11 cellular contexts compared by ENCODE assay signal in the genomic region with DNA sequence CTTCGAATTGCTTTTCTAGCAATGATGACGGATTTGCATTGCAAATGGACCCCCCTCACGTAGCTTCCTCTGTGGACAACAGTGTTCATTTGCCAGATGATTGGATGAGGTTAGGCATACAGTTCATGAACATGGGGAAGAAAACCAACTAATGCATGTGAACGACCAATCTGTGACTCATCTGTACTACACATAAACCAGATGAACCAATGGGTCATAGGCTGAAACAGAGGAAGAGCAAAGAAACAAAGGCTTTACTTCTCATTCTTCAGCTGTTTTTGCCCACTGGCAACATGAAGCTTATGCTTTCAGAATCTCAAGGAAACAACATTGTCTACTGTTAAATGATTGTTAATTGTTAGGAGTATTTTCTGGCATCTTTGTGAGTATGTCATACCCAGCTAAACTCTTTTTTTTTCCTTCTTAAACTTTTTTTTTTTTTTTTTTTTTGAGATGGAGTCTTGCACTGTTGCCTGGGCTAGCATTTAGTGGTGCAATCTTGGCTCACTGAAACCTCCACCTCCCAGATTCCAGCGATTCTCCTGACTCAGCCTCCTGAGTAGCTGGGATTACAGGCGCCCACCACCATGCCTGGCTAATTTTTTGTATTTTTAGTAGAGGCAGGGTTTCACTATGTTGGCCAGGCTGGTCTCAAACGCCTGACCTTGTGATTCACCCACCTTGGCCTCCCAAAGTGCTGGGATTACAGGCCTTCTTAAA. TPM values are rescaled to one million over a fixed set of nuclear protein-coding genes. Genes with fewer than 3 reads are reported as not detected.
DNase-seq lines count a peak whose midpoint lies in the region; ATAC-seq, FAIRE-seq and TF ChIP-seq lines count a peak whose summit lies in the region.
"Had no signal": no experiment of that assay in that cellular context is flagged by ENCODE, and none has a peak within 500 bp of the region (broad histone marks: within the 10 kb centered on the region; RNA-seq: fewer than 3 reads in every experiment).

No MANE protein-coding gene starts in this region.

- intact Hi-C loops in lower leg skin (cut with DNase I; ENCODE audit: low total_unique reads): no loop called here

- H3K27me3 ChIP-seq in ACC112 (ENCODE audit: insufficient read depth, low read length): no peaks in the 10 kb centered on the region
- no peaks in the 10 kb centered on the region for H3K27me3 ChIP-seq in brain microvascular endothelial cell (replicated peaks)
- H3K27me3 ChIP-seq: BLaER1, transverse colon had no signal

- in situ Hi-C loops in brain microvascular endothelial cell (cut with HindIII; ENCODE audit: low pct_ligation_motif_present, low sequenced_read_pairs): no loop called here

- 69 to 74% methylated on average over 7 of the region's 7 CpGs for WGBS in lower leg skin, 2 donors

- peak; percentile 78 for FAIRE-seq in HTR-8/SVneo (lab: Jason Lieb, UNC)

- no peak for TF ChIP-seq POLR2A in lower leg skin (IDR thresholded peaks at IDR 0.05)

- H2AFZ ChIP-seq in ACC112 (ENCODE audit: low read length, unreplicated experiment): no peak overlapping the region

- peaks cover 8% of the 10 kb centered on the region for H3K79me2 ChIP-seq in ACC112 (ENCODE audit: control insufficient read depth, insufficient read depth, low read length, unreplicated experiment)

- H3K36me3 ChIP-seq in ACC112 (ENCODE audit: insufficient read depth, low read length) (peaks cover 10% of the 10 kb centered on the region), brain microvascular endothelial cell (replicated peaks) (no peaks in the 10 kb centered on the region)
- H3K36me3 ChIP-seq: BLaER1, transverse colon had no signal

- H3K4me1 ChIP-seq in ACC112 (ENCODE audit: control insufficient read depth, insufficient read depth, low read length, unreplicated experiment): peaks cover 98% of the 10 kb centered on the region
- H3K4me1 ChIP-seq: transverse colon had no signal

- H3K27ac ChIP-seq in ACC112 (ENCODE audit: low read depth, low read length): peak overlapping the region; percentile 99
- peak overlapping the region; percentile 61 for H3K27ac ChIP-seq in brain microvascular endothelial cell
- H3K27ac ChIP-seq: BLaER1 had no signal

- DNase-seq in HTR-8/SVneo (ENCODE audit: insufficient read length, low spot score) (no peak), brain microvascular endothelial cell (peak; percentile 60), kidney tubule cell (ENCODE audit: low spot score) (peak; percentile 73), COR-L47 (lab: John Stamatoyannopoulos, UW) (no peak), lower leg skin (ENCODE audit: low spot score in 2 of 2) (no peak)
- DNase-seq: activated T-cell treated with anti-CD3 and anti-CD28 coated beads, Interleukin-2, amount 50 U/mL, for 1 hour; transverse colon had no signal

- ATAC-seq in GM18870 (IDR thresholded peaks at IDR 0.05; ENCODE audit: unreplicated experiment) (no peak), GM18861 (IDR thresholded peaks at IDR 0.05; ENCODE audit: unreplicated experiment) (no peak)

- TF ChIP-seq CTCF in brain microvascular endothelial cell (IDR thresholded peaks at IDR 0.05; ENCODE audit: low read depth, low read length, missing control alignments): no peak
- no peak for TF ChIP-seq CTCF in lower leg skin (IDR thresholded peaks at IDR 0.05)

- H3K4me3 ChIP-seq in ACC112 (ENCODE audit: low read depth, low read length): peak overlapping the region; percentile 18; the same call in 1 of the 2 replicates
- H3K4me3 ChIP-seq in brain microvascular endothelial cell (ENCODE audit: low read depth, low read length): no peak overlapping the region
- no peak overlapping the region for H3K4me3 ChIP-seq in lower leg skin (ENCODE audit: low read depth, poor library complexity, severe bottlenecking)
- H3K4me3 ChIP-seq: BLaER1, transverse colon had no signal

RNA-seq across cellular contexts. Expression of a gene that starts 35.5 kb away (rescaled TPM):
- total RNA-seq in lower leg skin: 100 to 1,000 TPM in 2 of 4 donors, 10 to 100 TPM in 2; 86.2 to 113 (median 98.9) TPM

Comparison
In these comparisons a context has a peak if more than half of its experiments do, and no peak if none do; other contexts are left out.
1. DNase-seq: peak in brain microvascular endothelial cell (single experiment) and kidney tubule cell (single experiment); none in HTR-8/SVneo (single experiment), COR-L47 (single experiment) and lower leg skin (0 of 2).